Comparison of ENCODE assay signal across 23 cellular contexts in genomic region chr1:73948021-73948420, GRCh38.
"Had no signal": no experiment of that assay in that cellular context is flagged by ENCODE, and none has a peak within 500 bp of the region (broad histone marks: within the 10 kb centered on the region; RNA-seq: fewer than 3 reads in every experiment).

No MANE protein-coding gene starts in this region.

- H3K4me1 ChIP-seq: foreskin keratinocyte, left ventricle myocardium inferior, lower lobe of right lung, right atrium auricular region, sigmoid colon, testis, tibial nerve, upper lobe of right lung, vagina had no signal

- H3K27ac ChIP-seq: foreskin keratinocyte, left ventricle myocardium inferior, lower lobe of right lung, neural progenitor cell, ovary, right atrium auricular region, sigmoid colon, skin epidermis, testis, tibial nerve, upper lobe of right lung, vagina had no signal

- H3K27me3 ChIP-seq: foreskin keratinocyte, neural progenitor cell, ovary, right atrium auricular region, sigmoid colon, testis, tibial nerve, upper lobe of right lung, vagina had no signal

- DNase-seq: effector CD4-positive, alpha-beta T cell; endodermal cell; erythroblast; foreskin keratinocyte; immature natural killer cell; left cardiac atrium; left ventricle myocardium inferior; lower lobe of right lung; midbrain; nucleus accumbens; ovary; sigmoid colon; stimulated activated CD4-positive, alpha-beta T cell treated with anti-CD3 and anti-CD28 coated beads, Interleukin-2, amount 100 ng/mL, for 24 hours; stimulated activated CD4-positive, alpha-beta T cell treated with anti-CD3 and anti-CD28 coated beads, Interleukin-4, amount 100 ng/mL, for 4 hours; stimulated activated naive B cell treated with anti-CD40 and anti-IgM and Interleukin-4, amounts not matched to agents 10 μg/mL and 1 μg/mL and 100 μg/mL, for 72 hours; stimulated activated naive CD8-positive, alpha-beta T cell treated with anti-CD3 and anti-CD28 coated beads, Interleukin-15, amount 100 ng/mL, for 72 hours; testis; upper lobe of right lung had no signal

- H3K9me3 ChIP-seq: left ventricle myocardium inferior, lower lobe of right lung, ovary, right atrium auricular region, sigmoid colon, testis, tibial nerve, upper lobe of right lung, vagina had no signal

- H3K36me3 ChIP-seq: left ventricle myocardium inferior, lower lobe of right lung, neural progenitor cell, ovary, right atrium auricular region, sigmoid colon, tibial nerve, upper lobe of right lung, vagina had no signal

- H3K4me3 ChIP-seq: left ventricle myocardium inferior, lower lobe of right lung, neural progenitor cell, ovary, right atrium auricular region, sigmoid colon, skin epidermis, testis, tibial nerve, upper lobe of right lung, vagina had no signal
